ENCODE assay signal across 17 cellular contexts in genomic region chr1:26729633-26730032, GRCh38. TPM values are rescaled to one million over a fixed set of nuclear protein-coding genes. Genes with fewer than 3 reads are reported as not detected.
DNase-seq lines count a peak whose midpoint lies in the region; ATAC-seq, FAIRE-seq and TF ChIP-seq lines count a peak whose summit lies in the region.
"Had no signal": no experiment of that assay in that cellular context is flagged by ENCODE, and none has a peak within 500 bp of the region (broad histone marks: within the 10 kb centered on the region; RNA-seq: fewer than 3 reads in every experiment).

No MANE protein-coding gene starts in this region.

- H3K27ac Mint-ChIP-seq in activated T-cell treated with anti-CD3 and anti-CD28 coated beads, Interleukin-2, amount 50 U/mL, for 72 hours, result peak overlapping the region; percentile 77
- H3K27ac Mint-ChIP-seq in stimulated activated effector memory CD8-positive, alpha-beta T cell treated with anti-CD3 and anti-CD28 coated beads, Interleukin-12 subunit alpha, Interleukin-12 subunit beta, amount 100 ng/mL, for 72 hours, result peak overlapping the region; percentile 81
- H3K27ac Mint-ChIP-seq: GM23338 had no signal

- FAIRE-seq in HepG2 (lab: Jason Lieb, UNC), result no peak
- FAIRE-seq: HTR-8/SVneo, K562 had no signal

- no peak for TF ChIP-seq RAD21 in HepG2 (CRISPR knock-in tag; IDR thresholded peaks at IDR 0.05)

- BruUV-seq in PC-9 (replicated peaks; lab: Mats Ljungman, UMichigan), result no TSS peak
- no TSS peak for BruUV-seq in HepG2 (replicated peaks; lab: Mats Ljungman, UMichigan)

- TF ChIP-seq EP300 in HepG2 (IDR thresholded peaks at IDR 0.05; ENCODE audit: low read depth in 2 of 2, low read length in 2 of 2) (no peak), HepG2 (CRISPR knock-in tag; IDR thresholded peaks at IDR 0.05; ENCODE audit: borderline replicate concordance) (no peak)

- H4K20me1 ChIP-seq in PC-9 (ENCODE audit: insufficient read depth) (no peaks in the 10 kb centered on the region), HepG2 (ENCODE audit: insufficient read depth, low read length) (peaks cover 32% of the 10 kb centered on the region)

- H3K9me2 ChIP-seq in PC-9 (ENCODE audit: insufficient read depth), result no peaks in the 10 kb centered on the region

- WGBS in HepG2 (ENCODE audit: low lambda C conversion rate), result 99% methylated on average over 6 of the region's 12 CpGs

- H3K4me1 ChIP-seq in PC-9 (replicated peaks; ENCODE audit: insufficient read depth), result peaks cover 85% of the 10 kb centered on the region
- H3K4me1 ChIP-seq in HepG2 (ENCODE audit: insufficient read depth, low read length), result peaks cover 25% of the 10 kb centered on the region

- CTCF ChIA-PET in PC-9 (lab: Charles Lee), result no interaction called here
- CTCF ChIA-PET in HepG2 (lab: Yijun Ruan, JAX; ENCODE audit: low intra/inter-chr PET ratio, low total read pairs), result no interaction called here

- no peak for DNase-seq in activated T-cell treated with anti-CD3 and anti-CD28 coated beads, Interleukin-2, amount 50 U/mL, for 72 hours
- no peak for DNase-seq in activated T-cell treated with anti-CD3 and anti-CD28 coated beads, Interleukin-2, amount 50 U/mL, for 48 hours
- DNase-seq in PC-9 (no peak), HepG2 (ENCODE audit: low spot score) (no peak), WERI-Rb-1 (no peak)
- DNase-seq in stimulated activated effector memory CD8-positive, alpha-beta T cell treated with anti-CD3 and anti-CD28 coated beads, Interleukin-12 subunit alpha, Interleukin-12 subunit beta, amount 100 ng/mL, for 72 hours (ENCODE audit: low spot score in 2 of 2), result no peak
- no peak for DNase-seq in activated effector memory CD4-positive, alpha-beta T cell treated with Interleukin-2 at 50 U/mL for 16 hours
- no peak for DNase-seq in activated CD8-positive, alpha-beta memory T cell treated with anti-CD3 and anti-CD28 coated beads, Interleukin-2, amount 50 U/mL, for 48 hours
- DNase-seq: NCI-H1436 treated with DMSO at 0.1 percent for 48 hours, NCI-H2107, NCI-H345, NCI-H69, PC-3 had no signal

- H2AFZ ChIP-seq in PC-9, result no peak overlapping the region
- H2AFZ ChIP-seq in HepG2 (ENCODE audit: low read length), result no peak overlapping the region
- H2AFZ ChIP-seq: GM23338 had no signal

- H3F3A ChIP-seq in PC-9 (ENCODE audit: insufficient read depth, low read depth), result peaks cover 55% of the 10 kb centered on the region

- H3K4me3 ChIP-seq in PC-9, result no peak overlapping the region
- H3K4me3 ChIP-seq in HepG2 (replicated peaks in 1 of 3; ENCODE audit: insufficient read depth in 1 of 3, low read depth in 2 of 3, low read length in 3 of 3), result no peak overlapping the region
- no peak overlapping the region for H3K4me3 ChIP-seq in WERI-Rb-1 (ENCODE audit: low read depth, low read length)
- H3K4me3 ChIP-seq: GM23338, K562 had no signal

- intact Hi-C loops in PC-9 (cut with micrococcal nuclease; ENCODE audit: unreplicated experiment) (loop anchor here (2.0 to 5.0 kb wide), 3 partner anchors 23 to 43 kb away; partner anchors contain the start of gene ARID1A), HepG2 (cut with micrococcal nuclease; ENCODE audit: unreplicated experiment) (no loop called here)

- H3K4me1 Mint-ChIP-seq in activated T-cell treated with anti-CD3 and anti-CD28 coated beads, Interleukin-2, amount 50 U/mL, for 72 hours (ENCODE audit: low read depth), result peaks cover 98% of the 10 kb centered on the region
- peaks cover 81% of the 10 kb centered on the region for H3K4me1 Mint-ChIP-seq in stimulated activated effector memory CD8-positive, alpha-beta T cell treated with anti-CD3 and anti-CD28 coated beads, Interleukin-12 subunit alpha, Interleukin-12 subunit beta, amount 100 ng/mL, for 72 hours

- ATAC-seq in activated T-cell treated with anti-CD3 and anti-CD28 coated beads, Interleukin-2, amount 50 U/mL, for 72 hours (replicated peaks in 1 of 2), result no peak
- ATAC-seq in HepG2, result no peak
- no peak for ATAC-seq in stimulated activated effector memory CD8-positive, alpha-beta T cell treated with anti-CD3 and anti-CD28 coated beads, Interleukin-12 subunit alpha, Interleukin-12 subunit beta, amount 100 ng/mL, for 72 hours
- ATAC-seq: GM23338, K562, PC-3 had no signal

- no peak for TF ChIP-seq POLR2A in HepG2 (IDR thresholded peaks at IDR 0.05; ENCODE audit: insufficient read depth in 1 of 2, low read depth in 2 of 2, low read length in 2 of 2)

- POLR2A ChIA-PET in PC-9 (lab: Charles Lee; ENCODE audit: unreplicated experiment) (interaction anchor here (0.6 kb wide), 1 partner anchor 15 kb away, joined by 3 read pairs; no protein-coding TSS in a partner anchor), HepG2 (lab: Yijun Ruan, JAX) (no interaction called here)

- H3K4me2 ChIP-seq in PC-9 (peak overlapping the region; percentile 79), HepG2 (ENCODE audit: low read depth, low read length) (no peak overlapping the region)
- H3K4me2 ChIP-seq: GM23338 had no signal

- peaks cover 9% of the 10 kb centered on the region for H3K36me3 ChIP-seq in PC-9 (ENCODE audit: low read depth)
- peaks cover 29 to 56% of the 10 kb centered on the region in 2 experiments for H3K36me3 ChIP-seq in HepG2 (replicated peaks in 1 of 2; ENCODE audit: control insufficient read depth in 1 of 2, insufficient read depth in 2 of 2, low read length in 2 of 2)
- peaks cover 53% of the 10 kb centered on the region for H3K36me3 ChIP-seq in WERI-Rb-1

- TF ChIP-seq CTCF in PC-9 (conservative IDR thresholded peaks at IDR 0.05), result no peak
- no peak for TF ChIP-seq CTCF in HepG2 (CRISPR knock-in tag; IDR thresholded peaks at IDR 0.05)
- no peak for TF ChIP-seq CTCF in WERI-Rb-1 (IDR thresholded peaks at IDR 0.05; ENCODE audit: low read depth, low read length)

- no peaks in the 10 kb centered on the region for H3K9me3 ChIP-seq in PC-9 (ENCODE audit: insufficient read depth, low read depth)
- H3K9me3 ChIP-seq in HepG2 (ENCODE audit: low read length), result no peaks in the 10 kb centered on the region
- H3K9me3 ChIP-seq in WERI-Rb-1 (ENCODE audit: severe bottlenecking), result no peaks in the 10 kb centered on the region

- no peaks in the 10 kb centered on the region for H3K27me3 Mint-ChIP-seq in activated T-cell treated with anti-CD3 and anti-CD28 coated beads, Interleukin-2, amount 50 U/mL, for 72 hours (ENCODE audit: low read depth)
- H3K27me3 Mint-ChIP-seq: B cell had no signal

- H3K27me3 ChIP-seq in PC-9 (ENCODE audit: insufficient read depth, low read depth) (no peaks in the 10 kb centered on the region), HepG2 (ENCODE audit: control insufficient read depth in 1 of 2, insufficient read depth in 2 of 2, low read length in 2 of 2) (no peaks in the 10 kb centered on the region), WERI-Rb-1 (ENCODE audit: insufficient read depth, low read depth, severe bottlenecking) (no peaks in the 10 kb centered on the region)

- peak overlapping the region in 1 of 2 donors; percentile 51 for H3K4me3 Mint-ChIP-seq in activated T-cell treated with anti-CD3 and anti-CD28 coated beads, Interleukin-2, amount 50 U/mL, for 72 hours
- no peak overlapping the region for H3K4me3 Mint-ChIP-seq in stimulated activated effector memory CD8-positive, alpha-beta T cell treated with anti-CD3 and anti-CD28 coated beads, Interleukin-12 subunit alpha, Interleukin-12 subunit beta, amount 100 ng/mL, for 72 hours
- H3K4me3 Mint-ChIP-seq: B cell, GM23338 had no signal

- H3K27ac ChIP-seq in PC-9 (no peak overlapping the region), HepG2 (ENCODE audit: extremely low read length, insufficient read depth, low read length) (no peak overlapping the region), WERI-Rb-1 (no peak overlapping the region)

- H3K36me3 Mint-ChIP-seq in activated T-cell treated with anti-CD3 and anti-CD28 coated beads, Interleukin-2, amount 50 U/mL, for 72 hours (ENCODE audit: insufficient read depth in 2 of 2), result peaks cover 9 to 35% of the 10 kb centered on the region in 2 donors
- H3K36me3 Mint-ChIP-seq in stimulated activated effector memory CD8-positive, alpha-beta T cell treated with anti-CD3 and anti-CD28 coated beads, Interleukin-12 subunit alpha, Interleukin-12 subunit beta, amount 100 ng/mL, for 72 hours, result peaks cover 67% of the 10 kb centered on the region

- in situ Hi-C loops in HepG2 (cut with HindIII; ENCODE audit: extremely low pct_ligation_motif_present, low pct_unique_long_range_greater_than_20kb), result no loop called here

- no peak overlapping the region for H3K9ac ChIP-seq in HepG2 (ENCODE audit: insufficient read depth, low read depth, low read length)

- no peaks in the 10 kb centered on the region for H3K9me3 Mint-ChIP-seq in activated T-cell treated with anti-CD3 and anti-CD28 coated beads, Interleukin-2, amount 50 U/mL, for 72 hours
- H3K9me3 Mint-ChIP-seq in stimulated activated effector memory CD8-positive, alpha-beta T cell treated with anti-CD3 and anti-CD28 coated beads, Interleukin-12 subunit alpha, Interleukin-12 subunit beta, amount 100 ng/mL, for 72 hours, result no peaks in the 10 kb centered on the region
- H3K9me3 Mint-ChIP-seq: GM23338 had no signal

- peaks cover 70% of the 10 kb centered on the region for H3K79me2 ChIP-seq in PC-9 (ENCODE audit: low read depth)
- H3K79me2 ChIP-seq in HepG2 (ENCODE audit: insufficient read depth, low read length), result peaks cover 51% of the 10 kb centered on the region

RNA-seq across cellular contexts. Expression of gene ARID1A, which starts 33.8 kb away (rescaled TPM):
- total RNA-seq in activated T-cell treated with anti-CD3 and anti-CD28 coated beads, Interleukin-2, amount 50 U/mL, for 72 hours, result 10 to 100 TPM; 95.1 to 97.3 TPM
- total RNA-seq in PC-9 (2021) (44.8 and 60.5 TPM in 2 replicates), HepG2 (2016; rRNA removed; fragmentation: Illumina TruSeq; extraction: Trizol) (11.9 and 18.4 TPM in 2 replicates)
- 4.1 and 5.0 TPM in 2 replicates for total RNA-seq in HepG2 (2016; cell fraction: cytosol; rRNA removed; fragmentation: Illumina TruSeq; extraction: Trizol; ENCODE audit: low read depth)
- 10.4 and 13.8 TPM in 2 replicates for total RNA-seq in HepG2 (2016; cell fraction: insoluble cytoplasmic fraction; rRNA removed; fragmentation: Illumina TruSeq; extraction: Trizol)
- total RNA-seq in HepG2 (2016; cell fraction: membrane; rRNA removed; fragmentation: Illumina TruSeq; extraction: Trizol), result 10.6 and 11.3 TPM in 2 replicates
- total RNA-seq in HepG2 (2016; cell fraction: nucleus; rRNA removed; fragmentation: Illumina TruSeq; extraction: Trizol), result 20.9 and 30.6 TPM in 2 replicates
- 12.3 and 15.9 TPM in 2 replicates for polyA plus RNA-seq in HepG2 (2011; rRNA removed)
- 6.7 and 7.1 TPM in 2 replicates for polyA plus RNA-seq in HepG2 (2011; cell fraction: cytosol; rRNA removed)
- 34.6 and 44.4 TPM in 2 replicates for polyA plus RNA-seq in HepG2 (2011; cell fraction: nucleus; rRNA removed)
- polyA plus RNA-seq in HepG2 (2012), result 22.4 and 26.3 TPM in 2 replicates
- 0.76 and 0.82 TPM in 2 replicates for polyA plus RNA-seq in HepG2 (2016; cell fraction: cytosol; fragmentation: Illumina TruSeq; extraction: Trizol; ENCODE audit: low read depth)
- 19.7 and 29.5 TPM in 2 replicates for polyA plus RNA-seq in HepG2 (2016; cell fraction: insoluble cytoplasmic fraction; fragmentation: Illumina TruSeq; extraction: Trizol; ENCODE audit: low read depth)
- 1.7 and 2.3 TPM in 2 replicates for polyA plus RNA-seq in HepG2 (2016; cell fraction: membrane; fragmentation: Illumina TruSeq; extraction: Trizol; ENCODE audit: low read depth)
- polyA plus RNA-seq in HepG2 (2016; cell fraction: nucleus; fragmentation: Illumina TruSeq; extraction: Trizol; ENCODE audit: insufficient read depth, low read depth), result 63.3 and 66.4 TPM in 2 replicates
- polyA minus RNA-seq in HepG2 (2011; rRNA and poly(A)+ RNA removed; ENCODE audit: low replicate concordance), result 17.9 and 25.6 TPM in 2 replicates
- 22.4 and 28.0 TPM in 2 replicates for polyA minus RNA-seq in HepG2 (2011; cell fraction: cytosol; rRNA and poly(A)+ RNA removed)
- 25.2 and 31.6 TPM in 2 replicates for polyA minus RNA-seq in HepG2 (2011; cell fraction: nucleus; rRNA and poly(A)+ RNA removed)

RNA-seq across cellular contexts. Expression of gene PIGV, which starts 58.1 kb away (rescaled TPM):
- 10 to 100 TPM; 19.4 to 20.0 TPM for total RNA-seq in activated T-cell treated with anti-CD3 and anti-CD28 coated beads, Interleukin-2, amount 50 U/mL, for 72 hours
- total RNA-seq in PC-9 (2021) (30.8 and 31.9 TPM in 2 replicates), HepG2 (2016; rRNA removed; fragmentation: Illumina TruSeq; extraction: Trizol) (7.9 and 13.5 TPM in 2 replicates)
- 4.3 and 4.8 TPM in 2 replicates for total RNA-seq in HepG2 (2016; cell fraction: cytosol; rRNA removed; fragmentation: Illumina TruSeq; extraction: Trizol; ENCODE audit: low read depth)
- total RNA-seq in HepG2 (2016; cell fraction: insoluble cytoplasmic fraction; rRNA removed; fragmentation: Illumina TruSeq; extraction: Trizol), result 8.9 and 14.1 TPM in 2 replicates
- total RNA-seq in HepG2 (2016; cell fraction: membrane; rRNA removed; fragmentation: Illumina TruSeq; extraction: Trizol), result 9.7 and 9.9 TPM in 2 replicates
- 14.6 and 15.0 TPM in 2 replicates for total RNA-seq in HepG2 (2016; cell fraction: nucleus; rRNA removed; fragmentation: Illumina TruSeq; extraction: Trizol)
- 22.7 and 26.0 TPM in 2 replicates for polyA plus RNA-seq in HepG2 (2011; rRNA removed)
- 21.0 and 27.5 TPM in 2 replicates for polyA plus RNA-seq in HepG2 (2011; cell fraction: cytosol; rRNA removed)
- polyA plus RNA-seq in HepG2 (2011; cell fraction: nucleus; rRNA removed), result 14.3 and 18.5 TPM in 2 replicates
- polyA plus RNA-seq in HepG2 (2012), result 13.6 and 14.8 TPM in 2 replicates
- 2.9 and 4.4 TPM in 2 replicates for polyA plus RNA-seq in HepG2 (2016; cell fraction: cytosol; fragmentation: Illumina TruSeq; extraction: Trizol; ENCODE audit: low read depth)
- polyA plus RNA-seq in HepG2 (2016; cell fraction: insoluble cytoplasmic fraction; fragmentation: Illumina TruSeq; extraction: Trizol; ENCODE audit: low read depth), result 6.7 and 7.2 TPM in 2 replicates
- 5.3 and 7.0 TPM in 2 replicates for polyA plus RNA-seq in HepG2 (2016; cell fraction: membrane; fragmentation: Illumina TruSeq; extraction: Trizol; ENCODE audit: low read depth)
- polyA plus RNA-seq in HepG2 (2016; cell fraction: nucleus; fragmentation: Illumina TruSeq; extraction: Trizol; ENCODE audit: insufficient read depth, low read depth), result 16.2 and 17.4 TPM in 2 replicates
- polyA minus RNA-seq in HepG2 (2011; rRNA and poly(A)+ RNA removed; ENCODE audit: low replicate concordance), result 41.6 and 80.7 TPM in 2 replicates
- 15.5 and 15.7 TPM in 2 replicates for polyA minus RNA-seq in HepG2 (2011; cell fraction: cytosol; rRNA and poly(A)+ RNA removed)
- 11.7 and 14.5 TPM in 2 replicates for polyA minus RNA-seq in HepG2 (2011; cell fraction: nucleus; rRNA and poly(A)+ RNA removed)
